Comparison of ENCODE assay signal across 1 cellular context in the genomic region with DNA sequence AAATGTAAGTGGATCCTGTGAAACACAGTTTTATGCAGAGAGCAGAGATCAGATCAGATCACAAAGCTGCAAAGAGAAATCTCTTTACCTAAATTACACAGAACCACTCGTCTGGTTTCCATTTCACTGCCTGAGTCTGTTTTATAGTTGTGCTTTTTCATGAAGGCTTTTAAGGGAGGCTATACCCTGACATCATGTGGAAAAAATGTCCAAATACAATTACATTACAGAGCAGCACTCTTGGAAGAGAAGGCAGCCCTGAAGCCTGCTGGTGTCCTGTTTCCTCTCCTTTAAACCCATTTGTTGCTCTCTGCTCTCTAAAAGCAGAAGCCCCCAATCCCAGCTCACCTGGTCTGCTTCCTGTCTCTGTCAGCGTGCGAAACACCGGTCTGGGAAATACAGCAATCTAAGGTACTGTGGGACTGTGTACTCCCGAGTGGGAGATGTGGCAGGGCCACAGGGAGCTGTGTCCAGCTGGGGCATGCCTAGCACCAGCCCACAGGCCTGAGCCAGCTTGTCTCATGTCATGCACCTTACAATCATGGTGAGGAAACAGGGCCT.
A peak's percentile ranks its signal among the peaks of the same experiment; 100 is the strongest.
TF ChIP-seq lines count a peak whose summit lies in the region.

No MANE protein-coding gene starts in this region.

TF ChIP-seq in HepG2, 621 proteins besides CTCF, POLR2A, EP300 and RAD21 (continued from another document):
- TF ChIP-seq, protein P1, sequence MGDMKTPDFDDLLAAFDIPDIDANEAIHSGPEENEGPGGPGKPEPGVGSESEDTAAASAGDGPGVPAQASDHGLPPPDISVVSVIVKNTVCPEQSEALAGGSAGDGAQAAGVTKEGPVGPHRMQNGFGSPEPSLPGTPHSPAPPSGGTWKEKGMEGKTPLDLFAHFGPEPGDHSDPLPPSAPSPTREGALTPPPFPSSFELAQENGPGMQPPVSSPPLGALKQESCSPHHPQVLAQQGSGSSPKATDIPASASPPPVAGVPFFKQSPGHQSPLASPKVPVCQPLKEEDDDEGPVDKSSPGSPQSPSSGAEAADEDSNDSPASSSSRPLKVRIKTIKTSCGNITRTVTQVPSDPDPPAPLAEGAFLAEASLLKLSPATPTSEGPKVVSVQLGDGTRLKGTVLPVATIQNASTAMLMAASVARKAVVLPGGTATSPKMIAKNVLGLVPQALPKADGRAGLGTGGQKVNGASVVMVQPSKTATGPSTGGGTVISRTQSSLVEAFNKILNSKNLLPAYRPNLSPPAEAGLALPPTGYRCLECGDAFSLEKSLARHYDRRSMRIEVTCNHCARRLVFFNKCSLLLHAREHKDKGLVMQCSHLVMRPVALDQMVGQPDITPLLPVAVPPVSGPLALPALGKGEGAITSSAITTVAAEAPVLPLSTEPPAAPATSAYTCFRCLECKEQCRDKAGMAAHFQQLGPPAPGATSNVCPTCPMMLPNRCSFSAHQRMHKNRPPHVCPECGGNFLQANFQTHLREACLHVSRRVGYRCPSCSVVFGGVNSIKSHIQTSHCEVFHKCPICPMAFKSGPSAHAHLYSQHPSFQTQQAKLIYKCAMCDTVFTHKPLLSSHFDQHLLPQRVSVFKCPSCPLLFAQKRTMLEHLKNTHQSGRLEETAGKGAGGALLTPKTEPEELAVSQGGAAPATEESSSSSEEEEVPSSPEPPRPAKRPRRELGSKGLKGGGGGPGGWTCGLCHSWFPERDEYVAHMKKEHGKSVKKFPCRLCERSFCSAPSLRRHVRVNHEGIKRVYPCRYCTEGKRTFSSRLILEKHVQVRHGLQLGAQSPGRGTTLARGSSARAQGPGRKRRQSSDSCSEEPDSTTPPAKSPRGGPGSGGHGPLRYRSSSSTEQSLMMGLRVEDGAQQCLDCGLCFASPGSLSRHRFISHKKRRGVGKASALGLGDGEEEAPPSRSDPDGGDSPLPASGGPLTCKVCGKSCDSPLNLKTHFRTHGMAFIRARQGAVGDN (CRISPR knock-in tag; IDR thresholded peaks at IDR 0.05) = peak; percentile 39
- TF ChIP-seq ZMAT3 (CRISPR knock-in tag; conservative IDR thresholded peaks at IDR 0.05) (no peak), ZNF326 (CRISPR knock-in tag; IDR thresholded peaks at IDR 0.05; ENCODE audit: borderline replicate concordance) (no peak)
